In the genomic region with DNA sequence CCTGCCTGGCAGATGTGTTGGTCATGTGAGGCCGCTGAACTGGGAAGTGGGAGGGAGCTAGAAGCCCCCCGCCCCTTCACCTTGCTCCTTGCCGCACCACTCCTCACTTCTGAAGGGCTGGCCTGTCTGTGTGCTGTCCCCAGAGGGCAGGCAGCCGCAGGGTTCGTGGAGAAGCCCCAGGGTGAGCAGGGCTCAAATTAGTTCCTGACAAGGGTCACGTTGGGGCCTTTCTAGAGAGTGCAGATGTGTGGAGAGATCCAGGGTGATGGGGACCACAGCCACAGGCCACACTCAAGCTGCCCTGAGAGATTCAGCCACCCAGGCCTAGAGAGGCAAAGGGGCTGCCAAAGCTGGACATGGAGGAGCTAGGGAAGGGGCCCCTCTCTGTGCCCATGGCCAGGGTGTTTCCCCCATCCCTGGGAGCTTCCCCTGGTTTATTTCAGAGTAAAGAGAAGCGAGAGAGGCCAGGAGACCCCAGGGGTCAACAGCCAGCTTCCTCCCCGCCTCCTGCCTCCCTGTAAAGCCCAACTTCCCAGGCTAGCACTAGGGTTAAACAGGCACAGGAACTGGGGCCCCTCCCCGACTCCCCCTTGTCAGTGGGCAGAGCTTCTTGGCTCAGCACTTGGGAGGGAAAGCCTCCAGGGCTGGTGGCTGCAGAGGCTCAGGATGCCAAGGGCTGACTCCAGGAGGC, we compare ENCODE assay signal across 1 cellular context.
TF ChIP-seq lines count a peak whose summit lies in the region.

No MANE protein-coding gene starts in this region.

TF ChIP-seq in GM23338, 12 proteins besides CTCF, POLR2A, EP300 and RAD21:
- TF ChIP-seq ZNF331 (CRISPR knock-in tag; IDR thresholded peaks at IDR 0.05; ENCODE audit: low read depth) (no peak), ZNF114 (CRISPR knock-in tag; IDR thresholded peaks at IDR 0.05) (no peak), STAT1 (IDR thresholded peaks at IDR 0.05; ENCODE audit: unreplicated experiment) (no peak), EZH2 (IDR thresholded peaks at IDR 0.05; ENCODE audit: low read depth, unreplicated experiment) (no peak), CREB1 (CRISPR knock-in tag; IDR thresholded peaks at IDR 0.05; ENCODE audit: low read depth) (no peak), REST (IDR thresholded peaks at IDR 0.05; ENCODE audit: unreplicated experiment) (no peak), NANOG (IDR thresholded peaks at IDR 0.05; ENCODE audit: borderline replicate concordance) (no peak)
- TF ChIP-seq, protein P1, sequence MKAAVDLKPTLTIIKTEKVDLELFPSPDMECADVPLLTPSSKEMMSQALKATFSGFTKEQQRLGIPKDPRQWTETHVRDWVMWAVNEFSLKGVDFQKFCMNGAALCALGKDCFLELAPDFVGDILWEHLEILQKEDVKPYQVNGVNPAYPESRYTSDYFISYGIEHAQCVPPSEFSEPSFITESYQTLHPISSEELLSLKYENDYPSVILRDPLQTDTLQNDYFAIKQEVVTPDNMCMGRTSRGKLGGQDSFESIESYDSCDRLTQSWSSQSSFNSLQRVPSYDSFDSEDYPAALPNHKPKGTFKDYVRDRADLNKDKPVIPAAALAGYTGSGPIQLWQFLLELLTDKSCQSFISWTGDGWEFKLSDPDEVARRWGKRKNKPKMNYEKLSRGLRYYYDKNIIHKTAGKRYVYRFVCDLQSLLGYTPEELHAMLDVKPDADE (IDR thresholded peaks at IDR 0.05) = no peak
